8 cellular contexts compared by ENCODE assay signal in the genomic region with DNA sequence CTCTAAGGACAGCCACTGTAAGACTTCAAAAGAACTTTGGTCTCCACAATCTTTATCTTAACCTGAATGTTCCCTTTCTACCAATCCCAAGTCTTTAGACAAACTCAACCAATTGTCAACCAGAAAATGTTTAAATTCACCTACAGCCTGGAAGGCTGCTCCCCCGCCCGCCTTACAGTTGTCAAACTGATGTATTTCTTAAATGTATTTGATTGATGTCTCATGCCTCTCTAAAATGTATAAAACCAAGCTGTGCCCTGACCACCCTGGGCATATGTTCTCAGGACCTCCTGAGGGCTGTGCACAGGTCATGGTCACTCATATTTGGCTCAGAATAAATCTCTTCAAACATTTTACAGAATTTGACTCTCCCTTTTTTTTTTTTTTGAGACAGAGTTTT. TPM values are rescaled to one million over a fixed set of nuclear protein-coding genes. Genes with fewer than 3 reads are reported as not detected.
DNase-seq lines count a peak whose midpoint lies in the region; ATAC-seq, FAIRE-seq and TF ChIP-seq lines count a peak whose summit lies in the region.
"Not testable (repeated sequence)": the region's sequence is repeated elsewhere in the genome, so short reads cannot be mapped to it uniquely, and the experiment has no call there.

No MANE protein-coding gene starts in this region.

- H3K4me3 ChIP-seq in Caco-2 (ENCODE audit: low read depth, low read length); GM23338; PC-3 (ENCODE audit: low read length); astrocyte (ENCODE audit: insufficient read depth, low read depth, low read length): not testable (repeated sequence)

- not testable (repeated sequence) for H3K4me2 ChIP-seq in GM23338; PC-3 (ENCODE audit: low read length); astrocyte (ENCODE audit: low read length)

- not testable (repeated sequence) for H3K9me3 ChIP-seq in Caco-2; PC-3 (ENCODE audit: low read length); astrocyte (ENCODE audit: insufficient read depth, low read depth, low read length)

- peaks cover 19% of the 10 kb centered on the region for H3K36me3 Mint-ChIP-seq in Caco-2 (ENCODE audit: insufficient read depth, unreplicated experiment)
- peaks cover 21% of the 10 kb centered on the region for H3K36me3 Mint-ChIP-seq in GM23338 (ENCODE audit: low read depth)
- H3K36me3 Mint-ChIP-seq in astrocyte (ENCODE audit: low read depth, unreplicated experiment): peaks cover 23% of the 10 kb centered on the region
- H3K36me3 Mint-ChIP-seq in chondrocyte (ENCODE audit: low read depth): peaks cover 14% of the 10 kb centered on the region
- H3K36me3 Mint-ChIP-seq in mesothelial cell of epicardium; osteocyte (ENCODE audit: unreplicated experiment): not testable (repeated sequence)
- peaks cover 16% of the 10 kb centered on the region for H3K36me3 Mint-ChIP-seq in type B pancreatic cell

- not testable (repeated sequence) for ATAC-seq in GM23338, PC-3

- H3K27ac ChIP-seq in GM23338 (ENCODE audit: low read depth); astrocyte (ENCODE audit: low read depth, low read length): not testable (repeated sequence)
- peak overlapping the region; percentile 26; the same call in 1 of the 2 replicates for H3K27ac ChIP-seq in PC-3 (ENCODE audit: low read length)

- not testable (repeated sequence) for H3K27me3 Mint-ChIP-seq in Caco-2 (ENCODE audit: insufficient read depth, unreplicated experiment); astrocyte (ENCODE audit: low read depth, unreplicated experiment); chondrocyte (ENCODE audit: low read depth); mesothelial cell of epicardium (ENCODE audit: low read depth); osteocyte (ENCODE audit: unreplicated experiment); type B pancreatic cell
- peaks cover 11% of the 10 kb centered on the region for H3K27me3 Mint-ChIP-seq in GM23338 (ENCODE audit: insufficient read depth, low read depth, poor library complexity)

- peak in 1 of 2 experiments; percentile 19 for DNase-seq in Caco-2
- not testable (repeated sequence) for DNase-seq in GM23338 (ENCODE audit: low spot score); PC-3; astrocyte (ENCODE audit: low read depth); chondrocyte (ENCODE audit: low spot score); mesothelial cell of epicardium (ENCODE audit: low spot score in 2 of 2, unreplicated experiment in 2 of 2); osteocyte (ENCODE audit: extremely low spot score, unreplicated experiment); type B pancreatic cell (ENCODE audit: extremely low spot score, unreplicated experiment)

- not testable (repeated sequence) for FAIRE-seq in astrocyte (lab: Jason Lieb, UNC)

- not testable (repeated sequence) for H3K27me3 ChIP-seq in Caco-2 (replicated peaks; ENCODE audit: control insufficient read depth, insufficient read depth, low read length); GM23338 (ENCODE audit: insufficient read depth); PC-3 (ENCODE audit: low read length); astrocyte (ENCODE audit: insufficient read depth, low read length)

- intact Hi-C loops in Caco-2 (cut with micrococcal nuclease; ENCODE audit: unreplicated experiment): loop anchor here (2.0 to 5.0 kb wide), 4 partner anchors 56 to 215 kb away; no protein-coding TSS in a partner anchor
- intact Hi-C loops in PC-3 (cut with micrococcal nuclease): not testable (repeated sequence)

- H3K9me2 ChIP-seq in GM23338 (ENCODE audit: insufficient read depth); PC-3 (replicated peaks; ENCODE audit: low read length): not testable (repeated sequence)

- POLR2A ChIA-PET in Caco-2 (lab: Charles Lee); PC-3 (lab: Charles Lee; ENCODE audit: unreplicated experiment): not testable (repeated sequence)

- H3K4me3 Mint-ChIP-seq in Caco-2 (ENCODE audit: unreplicated experiment); GM23338; astrocyte (ENCODE audit: unreplicated experiment); chondrocyte (ENCODE audit: unreplicated experiment); mesothelial cell of epicardium; osteocyte (ENCODE audit: unreplicated experiment): not testable (repeated sequence)
- H3K4me3 Mint-ChIP-seq in type B pancreatic cell: peak overlapping the region; percentile 40

- BruUV-seq in Caco-2 (replicated peaks; lab: Mats Ljungman, UMichigan); PC-3 (replicated peaks; lab: Mats Ljungman, UMichigan): not testable (repeated sequence)

- not testable (repeated sequence) for H3F3A ChIP-seq in GM23338 (replicated peaks; ENCODE audit: low read depth); PC-3 (ENCODE audit: low read length, unreplicated experiment)

- H3K27ac Mint-ChIP-seq in Caco-2 (ENCODE audit: unreplicated experiment): peak overlapping the region; percentile 3
- peak overlapping the region; percentile 86; the same call in 1 of the 2 replicates for H3K27ac Mint-ChIP-seq in GM23338
- H3K27ac Mint-ChIP-seq in astrocyte (ENCODE audit: unreplicated experiment): peak overlapping the region; percentile 8
- peak overlapping the region; percentile 74 for H3K27ac Mint-ChIP-seq in chondrocyte (ENCODE audit: unreplicated experiment)
- peak overlapping the region; percentile 41 for H3K27ac Mint-ChIP-seq in mesothelial cell of epicardium
- peak overlapping the region; percentile 5 for H3K27ac Mint-ChIP-seq in osteocyte (ENCODE audit: unreplicated experiment)
- H3K27ac Mint-ChIP-seq in type B pancreatic cell: peak overlapping the region; percentile 94

- H3K4me1 ChIP-seq in Caco-2: peaks cover 74% of the 10 kb centered on the region
- H3K4me1 ChIP-seq in GM23338 (ENCODE audit: insufficient read depth): peaks cover 84% of the 10 kb centered on the region
- peaks cover 20% of the 10 kb centered on the region for H3K4me1 ChIP-seq in PC-3 (ENCODE audit: insufficient read depth, low read length)
- H3K4me1 ChIP-seq in astrocyte (ENCODE audit: insufficient read depth, low read length): peaks cover 11% of the 10 kb centered on the region

- H3K9ac ChIP-seq in PC-3 (ENCODE audit: low read length); astrocyte (ENCODE audit: low read length): not testable (repeated sequence)

- not testable (repeated sequence) for TF ChIP-seq CTCF in Caco-2 (IDR thresholded peaks at IDR 0.05; ENCODE audit: insufficient read depth in 1 of 2, low read depth in 1 of 2, low read length in 1 of 2, severe bottlenecking in 1 of 2, unreplicated experiment in 1 of 2); GM23338 (conservative IDR thresholded peaks at IDR 0.05; ENCODE audit: low read depth in 2 of 2); PC-3 (conservative IDR thresholded peaks at IDR 0.05; ENCODE audit: low read depth, low read length); astrocyte (IDR thresholded peaks at IDR 0.05; ENCODE audit: insufficient read depth, low read depth, low read length); chondrocyte (IDR thresholded peaks at IDR 0.05); mesothelial cell of epicardium (IDR thresholded peaks at IDR 0.05; ENCODE audit: unreplicated experiment); osteocyte (IDR thresholded peaks at IDR 0.05); type B pancreatic cell (conservative IDR thresholded peaks at IDR 0.05)

- H4K20me1 ChIP-seq in GM23338 (replicated peaks; ENCODE audit: insufficient read depth); PC-3 (ENCODE audit: low read length): not testable (repeated sequence)
- peaks cover 37% of the 10 kb centered on the region for H4K20me1 ChIP-seq in astrocyte (ENCODE audit: insufficient read depth, low read length)

- H3K9me3 Mint-ChIP-seq in Caco-2 (ENCODE audit: unreplicated experiment); GM23338; astrocyte (ENCODE audit: unreplicated experiment); chondrocyte (ENCODE audit: low read depth); mesothelial cell of epicardium; osteocyte (ENCODE audit: unreplicated experiment); type B pancreatic cell: not testable (repeated sequence)

- H3K79me2 ChIP-seq in GM23338 (replicated peaks; ENCODE audit: insufficient read depth) (peaks cover 85% of the 10 kb centered on the region), PC-3 (ENCODE audit: low read length) (peaks cover 67% of the 10 kb centered on the region), astrocyte (ENCODE audit: insufficient read depth, low read length) (peaks cover 96% of the 10 kb centered on the region)

- H2AFZ ChIP-seq in GM23338; PC-3 (ENCODE audit: low read length); astrocyte (ENCODE audit: low read depth, low read length): not testable (repeated sequence)

- not testable (repeated sequence) for H3K36me3 ChIP-seq in Caco-2 (ENCODE audit: control insufficient read depth, insufficient read depth, low read length); GM23338 (ENCODE audit: insufficient read depth); astrocyte (ENCODE audit: insufficient read depth, low read length)
- peaks cover 14% of the 10 kb centered on the region for H3K36me3 ChIP-seq in PC-3 (ENCODE audit: low read depth, low read length)

- H3K4me1 Mint-ChIP-seq in Caco-2 (ENCODE audit: low read depth, unreplicated experiment) (peaks cover 43% of the 10 kb centered on the region), GM23338 (peaks cover 80% of the 10 kb centered on the region), astrocyte (ENCODE audit: low read depth, unreplicated experiment) (peaks cover 45% of the 10 kb centered on the region), chondrocyte (ENCODE audit: low read depth) (peaks cover 48% of the 10 kb centered on the region), mesothelial cell of epicardium (peaks cover 52% of the 10 kb centered on the region), osteocyte (ENCODE audit: unreplicated experiment) (peaks cover 23% of the 10 kb centered on the region), type B pancreatic cell (ENCODE audit: unreplicated experiment) (peaks cover 50% of the 10 kb centered on the region)

- CTCF ChIA-PET in Caco-2 (lab: Charles Lee): not testable (repeated sequence)
- CTCF ChIA-PET in PC-3 (lab: Charles Lee): interaction anchor here (0.6 kb wide), 1 partner anchor 150 kb away, joined by 3 read pairs; no protein-coding TSS in a partner anchor

RNA-seq across cellular contexts. Expression of a gene that starts 45.3 kb away (rescaled TPM):
- total RNA-seq in Caco-2 (2022) (71.5 and 73.9 TPM in 2 replicates), PC-3 (2014; rRNA removed) (54.4 and 73.5 TPM in 2 replicates), astrocyte (307 and 315 TPM in 2 replicates), chondrocyte (177 to 287 TPM (median 260 TPM) in 3 replicates), mesothelial cell of epicardium (117 to 134 TPM (median 120 TPM) in 3 replicates), osteocyte (130 and 138 TPM in 2 replicates), type B pancreatic cell (ENCODE audit: low replicate concordance) (83.1 and 102 TPM in 2 replicates)
- 90.3 and 95.8 TPM in 2 replicates for total RNA-seq in GM23338 (2014; rRNA removed; shearing (Covaris generic))
- polyA plus RNA-seq in GM23338 (2016; fragmentation: Nextera tagmentation; extraction: Ambion mirVana): 46.7 and 58.8 TPM in 2 replicates

Comparison
In these comparisons a context has a peak if more than half of its experiments do, and no peak if none do; other contexts are left out.
1. H3K27ac Mint-ChIP-seq: peak in every context shown above with its lines; median percentile 94 in type B pancreatic cell; 86 in GM23338; 74 in chondrocyte; 41 in mesothelial cell of epicardium; 8 in astrocyte; 5 in osteocyte; 3 in Caco-2.